Comparison of ENCODE assay signal across 1 cellular context in the genomic region with DNA sequence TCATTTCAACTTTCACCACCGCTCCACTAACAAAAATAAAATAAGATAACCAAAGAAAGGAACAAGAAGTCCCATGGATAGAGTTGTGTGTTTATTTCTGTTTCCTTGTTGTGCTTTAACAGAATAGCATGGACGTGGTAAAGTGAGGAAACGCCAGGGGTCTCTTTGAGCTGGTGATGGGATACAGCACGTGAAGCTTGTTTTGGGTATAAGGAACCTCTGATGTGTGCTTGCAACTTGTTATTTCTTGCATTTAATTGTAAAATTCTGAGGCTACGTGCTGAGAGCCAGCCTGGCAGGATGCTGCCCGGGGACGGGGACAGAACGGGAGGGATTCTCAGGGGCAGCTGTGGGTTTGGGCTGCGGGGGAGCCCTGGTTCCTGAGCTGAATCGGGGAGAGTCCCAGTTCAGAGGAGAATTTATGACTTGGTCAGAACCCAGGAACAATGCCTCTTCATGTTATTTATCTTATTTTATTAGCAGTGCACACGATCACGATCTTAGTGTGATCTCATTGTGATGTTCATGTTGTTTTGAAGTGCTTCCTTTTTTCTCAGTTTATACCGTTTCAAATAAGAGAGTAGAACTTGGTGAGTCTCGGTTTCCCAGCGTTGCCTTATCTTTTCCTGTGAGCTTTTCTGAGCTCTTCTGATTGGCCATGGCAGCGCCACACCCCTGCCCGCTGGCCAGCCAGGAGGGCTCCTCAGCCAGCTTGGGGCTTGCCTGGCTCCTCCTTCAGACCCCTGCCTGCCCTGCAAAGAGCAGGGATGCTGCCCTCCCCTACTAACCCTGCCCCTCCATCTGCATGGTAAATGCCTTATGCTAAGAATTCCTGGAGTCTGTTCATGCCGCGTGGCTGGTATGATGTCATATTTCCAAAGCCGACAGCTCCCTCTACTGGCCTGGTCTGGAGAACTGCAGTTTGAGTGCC.
TF ChIP-seq lines count a peak whose summit lies in the region.

No MANE protein-coding gene starts in this region.

TF ChIP-seq in HEK293, 187 proteins besides CTCF, POLR2A, EP300 and RAD21 (continued from another document and continues in another):
- no peak for TF ChIP-seq ZNF510 (tag by site-specific recombination; IDR thresholded peaks at IDR 0.05; ENCODE audit: insufficient replicate concordance)
- no peak for TF ChIP-seq PRDM2 (tag by site-specific recombination; IDR thresholded peaks at IDR 0.05; ENCODE audit: borderline replicate concordance)
- no peak for TF ChIP-seq MYNN (tag by site-specific recombination; IDR thresholded peaks at IDR 0.05; ENCODE audit: borderline replicate concordance)
- TF ChIP-seq ZNF138 (tag by site-specific recombination; IDR thresholded peaks at IDR 0.05; ENCODE audit: borderline replicate concordance) = no peak
- TF ChIP-seq ZNF701 (tag by site-specific recombination; IDR thresholded peaks at IDR 0.05) = no peak
- TF ChIP-seq ZNF223 (tag by site-specific recombination; IDR thresholded peaks at IDR 0.05) = no peak
- TF ChIP-seq, protein P1, sequence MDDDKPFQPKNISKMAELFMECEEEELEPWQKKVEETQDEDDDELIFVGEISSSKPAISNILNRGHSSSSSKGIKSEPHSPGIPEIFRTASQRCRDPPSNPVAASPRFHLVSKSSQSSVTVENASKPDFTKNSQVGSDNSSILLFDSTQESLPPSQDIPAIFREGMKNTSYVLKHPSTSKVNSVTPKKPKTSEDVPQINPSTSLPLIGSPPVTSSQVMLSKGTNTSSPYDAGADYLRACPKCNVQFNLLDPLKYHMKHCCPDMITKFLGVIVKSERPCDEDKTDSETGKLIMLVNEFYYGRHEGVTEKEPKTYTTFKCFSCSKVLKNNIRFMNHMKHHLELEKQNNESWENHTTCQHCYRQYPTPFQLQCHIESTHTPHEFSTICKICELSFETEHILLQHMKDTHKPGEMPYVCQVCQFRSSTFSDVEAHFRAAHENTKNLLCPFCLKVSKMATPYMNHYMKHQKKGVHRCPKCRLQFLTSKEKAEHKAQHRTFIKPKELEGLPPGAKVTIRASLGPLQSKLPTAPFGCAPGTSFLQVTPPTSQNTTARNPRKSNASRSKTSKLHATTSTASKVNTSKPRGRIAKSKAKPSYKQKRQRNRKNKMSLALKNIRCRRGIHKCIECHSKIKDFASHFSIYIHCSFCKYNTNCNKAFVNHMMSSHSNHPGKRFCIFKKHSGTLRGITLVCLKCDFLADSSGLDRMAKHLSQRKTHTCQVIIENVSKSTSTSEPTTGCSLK (tag by site-specific recombination; IDR thresholded peaks at IDR 0.05) = no peak
- no peak for TF ChIP-seq ZNF549 (tag by site-specific recombination; IDR thresholded peaks at IDR 0.05)
- no peak for TF ChIP-seq ZNF175 (tag by site-specific recombination; IDR thresholded peaks at IDR 0.05)
- peak; percentile 53 for TF ChIP-seq FEZF1 (tag by site-specific recombination; IDR thresholded peaks at IDR 0.05)
- no peak for TF ChIP-seq SALL2 (tag by site-specific recombination; IDR thresholded peaks at IDR 0.05; ENCODE audit: borderline replicate concordance)
- TF ChIP-seq, protein P2, sequence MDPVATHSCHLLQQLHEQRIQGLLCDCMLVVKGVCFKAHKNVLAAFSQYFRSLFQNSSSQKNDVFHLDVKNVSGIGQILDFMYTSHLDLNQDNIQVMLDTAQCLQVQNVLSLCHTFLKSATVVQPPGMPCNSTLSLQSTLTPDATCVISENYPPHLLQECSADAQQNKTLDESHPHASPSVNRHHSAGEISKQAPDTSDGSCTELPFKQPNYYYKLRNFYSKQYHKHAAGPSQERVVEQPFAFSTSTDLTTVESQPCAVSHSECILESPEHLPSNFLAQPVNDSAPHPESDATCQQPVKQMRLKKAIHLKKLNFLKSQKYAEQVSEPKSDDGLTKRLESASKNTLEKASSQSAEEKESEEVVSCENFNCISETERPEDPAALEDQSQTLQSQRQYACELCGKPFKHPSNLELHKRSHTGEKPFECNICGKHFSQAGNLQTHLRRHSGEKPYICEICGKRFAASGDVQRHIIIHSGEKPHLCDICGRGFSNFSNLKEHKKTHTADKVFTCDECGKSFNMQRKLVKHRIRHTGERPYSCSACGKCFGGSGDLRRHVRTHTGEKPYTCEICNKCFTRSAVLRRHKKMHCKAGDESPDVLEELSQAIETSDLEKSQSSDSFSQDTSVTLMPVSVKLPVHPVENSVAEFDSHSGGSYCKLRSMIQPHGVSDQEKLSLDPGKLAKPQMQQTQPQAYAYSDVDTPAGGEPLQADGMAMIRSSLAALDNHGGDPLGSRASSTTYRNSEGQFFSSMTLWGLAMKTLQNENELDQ (tag by site-specific recombination; IDR thresholded peaks at IDR 0.05; ENCODE audit: low read depth) = no peak
- peak; percentile 76 for TF ChIP-seq ZIC2 (tag by site-specific recombination; IDR thresholded peaks at IDR 0.05)
- TF ChIP-seq ZNF140 (tag by site-specific recombination; IDR thresholded peaks at IDR 0.05) = no peak
- no peak for TF ChIP-seq ZNF626 (tag by site-specific recombination; IDR thresholded peaks at IDR 0.05)
- no peak for TF ChIP-seq ZNF664 (tag by site-specific recombination; IDR thresholded peaks at IDR 0.05)
- TF ChIP-seq SCRT1 (tag by site-specific recombination; IDR thresholded peaks at IDR 0.05; ENCODE audit: borderline replicate concordance) = no peak
- TF ChIP-seq SP7 (tag by site-specific recombination; IDR thresholded peaks at IDR 0.05) = peak; percentile 86
- peak; percentile 98 for TF ChIP-seq ZNF2 (tag by site-specific recombination; IDR thresholded peaks at IDR 0.05)
- TF ChIP-seq, protein P3, sequence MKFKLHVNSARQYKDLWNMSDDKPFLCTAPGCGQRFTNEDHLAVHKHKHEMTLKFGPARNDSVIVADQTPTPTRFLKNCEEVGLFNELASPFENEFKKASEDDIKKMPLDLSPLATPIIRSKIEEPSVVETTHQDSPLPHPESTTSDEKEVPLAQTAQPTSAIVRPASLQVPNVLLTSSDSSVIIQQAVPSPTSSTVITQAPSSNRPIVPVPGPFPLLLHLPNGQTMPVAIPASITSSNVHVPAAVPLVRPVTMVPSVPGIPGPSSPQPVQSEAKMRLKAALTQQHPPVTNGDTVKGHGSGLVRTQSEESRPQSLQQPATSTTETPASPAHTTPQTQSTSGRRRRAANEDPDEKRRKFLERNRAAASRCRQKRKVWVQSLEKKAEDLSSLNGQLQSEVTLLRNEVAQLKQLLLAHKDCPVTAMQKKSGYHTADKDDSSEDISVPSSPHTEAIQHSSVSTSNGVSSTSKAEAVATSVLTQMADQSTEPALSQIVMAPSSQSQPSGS (tag by site-specific recombination; IDR thresholded peaks at IDR 0.05; ENCODE audit: low read depth) = peak; percentile 99
- no peak for TF ChIP-seq GLI2 (tag by site-specific recombination; IDR thresholded peaks at IDR 0.05; ENCODE audit: borderline replicate concordance, low read depth)
- TF ChIP-seq ZNF211 (tag by site-specific recombination; IDR thresholded peaks at IDR 0.05; ENCODE audit: low read depth) = no peak
- no peak for TF ChIP-seq ZNF23 (tag by site-specific recombination; IDR thresholded peaks at IDR 0.05; ENCODE audit: borderline replicate concordance)
- TF ChIP-seq ZNF114 (tag by site-specific recombination; IDR thresholded peaks at IDR 0.05) = no peak
- no peak for TF ChIP-seq ZNF513 (tag by site-specific recombination; IDR thresholded peaks at IDR 0.05)
- peak; percentile 39; the same call in 1 of the 2 replicates for TF ChIP-seq ZNF561 (tag by site-specific recombination; IDR thresholded peaks at IDR 0.05; ENCODE audit: borderline replicate concordance)
- TF ChIP-seq, protein P4, sequence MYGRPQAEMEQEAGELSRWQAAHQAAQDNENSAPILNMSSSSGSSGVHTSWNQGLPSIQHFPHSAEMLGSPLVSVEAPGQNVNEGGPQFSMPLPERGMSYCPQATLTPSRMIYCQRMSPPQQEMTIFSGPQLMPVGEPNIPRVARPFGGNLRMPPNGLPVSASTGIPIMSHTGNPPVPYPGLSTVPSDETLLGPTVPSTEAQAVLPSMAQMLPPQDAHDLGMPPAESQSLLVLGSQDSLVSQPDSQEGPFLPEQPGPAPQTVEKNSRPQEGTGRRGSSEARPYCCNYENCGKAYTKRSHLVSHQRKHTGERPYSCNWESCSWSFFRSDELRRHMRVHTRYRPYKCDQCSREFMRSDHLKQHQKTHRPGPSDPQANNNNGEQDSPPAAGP (tag by site-specific recombination; IDR thresholded peaks at IDR 0.05) = peak; percentile 57; the same call in 1 of the 2 replicates
- no peak for TF ChIP-seq ZNF792 (tag by site-specific recombination; IDR thresholded peaks at IDR 0.05)
- TF ChIP-seq ZFP69B (tag by site-specific recombination; IDR thresholded peaks at IDR 0.05) = no peak; the same call in 1 of the 2 replicates
- no peak for TF ChIP-seq OSR2 (tag by site-specific recombination; IDR thresholded peaks at IDR 0.05)
- peak; percentile 98 for TF ChIP-seq GLIS2 (tag by site-specific recombination; IDR thresholded peaks at IDR 0.05)
- no peak for TF ChIP-seq ZNF274 (IDR thresholded peaks at IDR 0.05; ENCODE audit: low read length)
- TF ChIP-seq ZNF274 (tag by site-specific recombination; IDR thresholded peaks at IDR 0.05; ENCODE audit: borderline replicate concordance) = no peak
- peak; percentile 100 for TF ChIP-seq ZBTB20 (tag by site-specific recombination; IDR thresholded peaks at IDR 0.05)
- TF ChIP-seq, protein P5, sequence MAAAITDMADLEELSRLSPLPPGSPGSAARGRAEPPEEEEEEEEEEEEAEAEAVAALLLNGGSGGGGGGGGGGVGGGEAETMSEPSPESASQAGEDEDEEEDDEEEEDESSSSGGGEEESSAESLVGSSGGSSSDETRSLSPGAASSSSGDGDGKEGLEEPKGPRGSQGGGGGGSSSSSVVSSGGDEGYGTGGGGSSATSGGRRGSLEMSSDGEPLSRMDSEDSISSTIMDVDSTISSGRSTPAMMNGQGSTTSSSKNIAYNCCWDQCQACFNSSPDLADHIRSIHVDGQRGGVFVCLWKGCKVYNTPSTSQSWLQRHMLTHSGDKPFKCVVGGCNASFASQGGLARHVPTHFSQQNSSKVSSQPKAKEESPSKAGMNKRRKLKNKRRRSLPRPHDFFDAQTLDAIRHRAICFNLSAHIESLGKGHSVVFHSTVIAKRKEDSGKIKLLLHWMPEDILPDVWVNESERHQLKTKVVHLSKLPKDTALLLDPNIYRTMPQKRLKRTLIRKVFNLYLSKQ (tag by site-specific recombination; IDR thresholded peaks at IDR 0.05; ENCODE audit: borderline replicate concordance) = no peak
- no peak for TF ChIP-seq ZNF350 (tag by site-specific recombination; IDR thresholded peaks at IDR 0.05)
- TF ChIP-seq ZNF837 (tag by site-specific recombination; IDR thresholded peaks at IDR 0.05) = no peak
- peak; percentile 57; the same call in 1 of the 2 replicates for TF ChIP-seq WT1 (tag by site-specific recombination; IDR thresholded peaks at IDR 0.05)
- TF ChIP-seq ZNF629 (tag by site-specific recombination; IDR thresholded peaks at IDR 0.05) = peak; percentile 94
- peak; percentile 74 for TF ChIP-seq KLF8 (tag by site-specific recombination; IDR thresholded peaks at IDR 0.05)
- TF ChIP-seq ZNF621 (tag by site-specific recombination; IDR thresholded peaks at IDR 0.05) = no peak
- no peak for TF ChIP-seq RBAK (tag by site-specific recombination; IDR thresholded peaks at IDR 0.05)
